ENCODE assay signal across 8 cellular contexts in the genomic region with DNA sequence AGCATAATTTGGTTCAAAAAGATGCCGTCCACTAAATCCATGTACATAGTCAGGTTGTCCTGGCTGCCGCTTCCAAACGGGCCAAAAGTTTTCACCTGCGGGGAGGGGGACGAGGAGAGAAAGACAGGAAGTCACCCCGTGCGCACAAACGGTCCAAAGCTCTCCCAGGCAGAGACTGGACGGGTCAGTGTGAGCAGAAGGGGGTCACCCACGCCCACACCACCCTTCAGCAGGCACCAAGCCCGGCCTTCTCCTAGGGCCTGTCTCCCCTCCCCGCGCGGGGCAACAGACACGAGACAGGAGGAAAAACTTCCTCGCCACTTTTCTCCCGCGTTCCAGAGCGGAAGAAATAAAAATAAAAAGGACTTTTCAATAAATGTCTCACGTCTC. TPM values are rescaled to one million over a fixed set of nuclear protein-coding genes. Genes with fewer than 3 reads are reported as not detected.
DNase-seq lines count a peak whose midpoint lies in the region; ATAC-seq, FAIRE-seq and TF ChIP-seq lines count a peak whose summit lies in the region.

No MANE protein-coding gene starts in this region.

- TF ChIP-seq CTCF in A549 (IDR thresholded peaks at IDR 0.05) (no peak), HEK293 (tag by site-specific recombination; IDR thresholded peaks at IDR 0.05) (no peak), K562 (IDR thresholded peaks at IDR 0.05 in 2 of 3, conservative IDR thresholded peaks at IDR 0.05 in 1 of 3; ENCODE audit: insufficient read depth in 2 of 3, low read depth in 1 of 3, low read length in 3 of 3) (no peak), lung (IDR thresholded peaks at IDR 0.05; ENCODE audit: control extremely low read depth, extremely low read depth) (no peak)

- H3K27ac ChIP-seq in A549 (peak overlapping the region; percentile 87 to 94; a peak in 5 of 6 replicates), HEK293 (ENCODE audit: extremely low read depth, low read depth, low read length) (peak overlapping the region; percentile 66; the same call in 1 of the 2 replicates), K562 (ENCODE audit: extremely low read depth, low read depth, low read length) (peak overlapping the region; percentile 82), lung (ENCODE audit: low read depth in 1 of 2, low read length in 1 of 2) (peak overlapping the region; percentile 15 to 79)

- 82% methylated on average over 20 of the region's 20 CpGs for WGBS in A549 (ENCODE audit: missing lambda C conversion rate)
- 5% methylated on average over 14 of the region's 20 CpGs for WGBS in K562 (ENCODE audit: insufficient coverage, low coverage, missing lambda C conversion rate)
- WGBS in lung, 2 donors = 6 to 9% methylated on average over 20 of the region's 20 CpGs

- no peak for DNase-seq in A549 (ENCODE audit: low read depth in 1 of 2, low spot score in 1 of 2)
- peak in 3 of 4 experiments; percentile 21 to 52 (median 25) for DNase-seq in K562 (ENCODE audit: extremely low read depth in 1 of 4, low spot score in 3 of 4)
- no peak for DNase-seq in lung (ENCODE audit: low spot score)
- DNase-seq in NCI-H1092 treated with DMSO at 0.1 percent for 48 hours (lab: John Stamatoyannopoulos, UW) = no peak
- no peak for DNase-seq in NCI-H2171 (lab: John Stamatoyannopoulos, UW)
- DNase-seq in C1 segment of cervical spinal cord (lab: John Stamatoyannopoulos, UW) = no peak

- BruUV-seq in K562 (replicated peaks; lab: Mats Ljungman, UMichigan) = TSS peak; percentile 59

- CTCF ChIA-PET in A549 (lab: Yijun Ruan, JAX) (interaction anchor here (2.1 to 5.6 kb wide), 3 partner anchors 29 to 92 kb away, joined by 4 to 64 read pairs (median 16); no protein-coding TSS in a partner anchor), HEK293 (lab: Yijun Ruan, JAX) (interaction anchor here (1.0 to 8.6 kb wide), 2 partner anchors 94 to 129 kb away, joined by 3 to 77 read pairs; no protein-coding TSS in a partner anchor), K562 (lab: Yijun Ruan, JAX; ENCODE audit: low intra/inter-chr PET ratio) (interaction anchor here (1.0 to 1.8 kb wide), 2 partner anchors 92 kb away, joined by 5 to 8 read pairs; no protein-coding TSS in a partner anchor)

- FAIRE-seq in A549 (lab: Jason Lieb, UNC) (no peak), K562 (lab: Jason Lieb, UNC) (peak; percentile 46)

- no peaks in the 10 kb centered on the region for H3K27me3 ChIP-seq in K562 (ENCODE audit: control insufficient read depth in 2 of 2, insufficient read depth in 2 of 2, low read length in 2 of 2)
- H3K27me3 ChIP-seq in lung (ENCODE audit: control insufficient read depth, insufficient read depth) = no peaks in the 10 kb centered on the region

- POLR2A ChIA-PET in A549 (lab: Yijun Ruan, JAX) = interaction anchor here (2.2 kb wide), 1 partner anchor 90 kb away, joined by 5 read pairs; no protein-coding TSS in a partner anchor
- POLR2A ChIA-PET in HEK293 (lab: Yijun Ruan, JAX) = interaction anchor here (0.6 to 1.0 kb wide), 2 partner anchors 37 to 201 kb away, joined by 3 to 4 read pairs; no protein-coding TSS in a partner anchor
- POLR2A ChIA-PET in K562 (lab: Yijun Ruan, JAX) = interaction anchor here (1.2 to 3.7 kb wide), 3 partner anchors 14 to 68 kb away, joined by 3 to 16 read pairs (median 4); no protein-coding TSS in a partner anchor

- H3K9ac ChIP-seq in K562 (ENCODE audit: insufficient read depth in 1 of 2, low read depth in 2 of 2, low read length in 2 of 2) = peak overlapping the region; percentile 73 to 93

- peaks cover 12% of the 10 kb centered on the region for H3K4me1 ChIP-seq in A549
- peaks cover 3% of the 10 kb centered on the region; the same call in 1 of the 2 replicates for H3K4me1 ChIP-seq in HEK293 (ENCODE audit: control insufficient read depth, insufficient read depth, low read length)
- peaks cover 18 to 27% of the 10 kb centered on the region in 2 experiments; a peak in 4 of 5 replicates for H3K4me1 ChIP-seq in K562 (replicated peaks in 1 of 2; ENCODE audit: control insufficient read depth in 2 of 2, insufficient read depth in 2 of 2, low read length in 2 of 2)
- H3K4me1 ChIP-seq in lung (ENCODE audit: control insufficient read depth in 2 of 2, insufficient read depth in 2 of 2, low read length in 2 of 2) = peaks cover 0 to 6% of the 10 kb centered on the region in 2 donors

- H4K20me1 ChIP-seq in K562 (replicated peaks; ENCODE audit: control insufficient read depth, insufficient read depth, low read length) = no peaks in the 10 kb centered on the region

- in situ Hi-C loops in K562 (cut with MboI) = no loop called here

- H3K9me3 ChIP-seq in A549 (no peaks in the 10 kb centered on the region), HEK293 (ENCODE audit: control insufficient read depth, insufficient read depth, low read depth, low read length) (no peaks in the 10 kb centered on the region), K562 (replicated peaks; ENCODE audit: control insufficient read depth, insufficient read depth, low read depth, low read length) (no peaks in the 10 kb centered on the region), lung (ENCODE audit: control insufficient read depth in 2 of 2, insufficient read depth in 1 of 2, low read length in 1 of 2) (no peaks in the 10 kb centered on the region)

- H3K36me3 ChIP-seq in HEK293 (ENCODE audit: control insufficient read depth in 2 of 2, insufficient read depth in 1 of 2, low read length in 2 of 2) (peaks cover 0 to 7% of the 10 kb centered on the region in 2 experiments; a peak in 2 of 3 replicates), K562 (ENCODE audit: control insufficient read depth, insufficient read depth, low read length) (peaks cover 33% of the 10 kb centered on the region; the same call in 2 of the 3 replicates), lung (ENCODE audit: control insufficient read depth in 2 of 2, insufficient read depth in 2 of 2, low read length in 2 of 2) (no peaks in the 10 kb centered on the region)

- TF ChIP-seq EP300 in A549 (IDR thresholded peaks at IDR 0.05) (no peak), K562 (IDR thresholded peaks at IDR 0.05; ENCODE audit: low read length) (no peak)

- H3K9me1 ChIP-seq in K562 (ENCODE audit: control insufficient read depth, insufficient read depth, low read length) = no peaks in the 10 kb centered on the region

- no peak for ATAC-seq in A549
- ATAC-seq in K562 = peak; percentile 53
- no peak for ATAC-seq in lung (ENCODE audit: insufficient read depth, low FRiP score)
- no peak for ATAC-seq in GM21381 (IDR thresholded peaks at IDR 0.05; ENCODE audit: unreplicated experiment)

- peak overlapping the region; percentile 85 for H2AFZ ChIP-seq in K562 (ENCODE audit: low read depth, low read length)

- peak overlapping the region; percentile 58 for H3K4me3 ChIP-seq in A549
- H3K4me3 ChIP-seq in HEK293 (ENCODE audit: low read depth, low read length) = peak overlapping the region; percentile 57
- H3K4me3 ChIP-seq in K562 = peak overlapping the region; percentile 76
- peak overlapping the region; percentile 48 for H3K4me3 ChIP-seq in lung

- H3K79me2 ChIP-seq in K562 (ENCODE audit: control insufficient read depth, insufficient read depth, low read length) = peaks cover 41% of the 10 kb centered on the region

- TF ChIP-seq RAD21 in A549 (conservative IDR thresholded peaks at IDR 0.05 in 1 of 2, IDR thresholded peaks at IDR 0.05 in 1 of 2) (no peak), K562 (CRISPR knock-in tag; conservative IDR thresholded peaks at IDR 0.05 in 1 of 2, IDR thresholded peaks at IDR 0.05 in 1 of 2) (no peak)

- TF ChIP-seq POLR2A in A549 (IDR thresholded peaks at IDR 0.05; ENCODE audit: low read length) (no peak), K562 (conservative IDR thresholded peaks at IDR 0.05) (no peak)

- peak overlapping the region; percentile 95 for H3K4me2 ChIP-seq in A549
- peak overlapping the region; percentile 84 for H3K4me2 ChIP-seq in K562 (ENCODE audit: insufficient read depth, low read length)

- intact Hi-C loops in K562 (cut with micrococcal nuclease) = loop anchor here (5.0 to 10.0 kb wide), 2 partner anchors 54 to 242 kb away; no protein-coding TSS in a partner anchor

TF ChIP-seq in HEK293, 187 proteins besides CTCF, POLR2A, EP300 and RAD21 (continues in another document):
- TF ChIP-seq ZNF23 (tag by site-specific recombination; IDR thresholded peaks at IDR 0.05; ENCODE audit: borderline replicate concordance) (no peak), EGR2 (tag by site-specific recombination; IDR thresholded peaks at IDR 0.05; ENCODE audit: low read depth) (peak; percentile 29; the same call in 1 of the 2 replicates), GLIS2 (tag by site-specific recombination; IDR thresholded peaks at IDR 0.05) (peak; percentile 70)

TF ChIP-seq in K562, 482 proteins besides CTCF, POLR2A, EP300 and RAD21 (continues in another document):
- no peak for TF ChIP-seq ZC3H4 (CRISPR knock-in tag; IDR thresholded peaks at IDR 0.05; ENCODE audit: borderline replicate concordance)
- 0 out of 2 replicates have a peak, but pooled peaks have one; percentile 7 for TF ChIP-seq ZBTB7A (IDR thresholded peaks at IDR 0.05; ENCODE audit: borderline replicate concordance, control insufficient read depth, low read depth, low read length)
- TF ChIP-seq CHCHD3 (CRISPR knock-in tag; IDR thresholded peaks at IDR 0.05) = no peak

RNA-seq across cellular contexts. Expression of a gene that starts 0.9 kb away (rescaled TPM):
- polyA plus RNA-seq in A549 (2011; rRNA removed) (3.7 and 3.9 TPM in 2 replicates), A549 (2017; fragmentation: RNase III; extraction: RNeasy Plus Mini Kit Qiagen cat#74134 plus additional on column Dnase treatment) (2.9 to 3.6 TPM (median 3.6 TPM) in 3 replicates), K562 (2011; rRNA removed) (7.5 and 8.2 TPM in 2 replicates), K562 (2014; fragmentation: Illumina TruSeq; extraction: Trizol) (8.4 and 9.3 TPM in 2 replicates), K562 (2014; fragmentation: Nextera tagmentation; extraction: Ambion mirVana) (under 1 TPM; 0.62 to 0.65 TPM), K562 (2014; rRNA removed) (10.7 and 11.4 TPM in 2 replicates), lung (10 to 100 TPM; 16.5 to 20.6 TPM)
- polyA plus RNA-seq in A549 (2012; cell fraction: cytosol; rRNA removed) = 5.1 and 5.8 TPM in 2 replicates
- 11.4 and 11.6 TPM in 2 replicates for polyA plus RNA-seq in A549 (2012; cell fraction: nucleus; rRNA removed)
- 8.4 and 12.5 TPM in 2 replicates for polyA minus RNA-seq in A549 (2011; rRNA and poly(A)+ RNA removed)
- 100 and 139 TPM in 2 replicates for total RNA-seq in K562 (2011; cell fraction: chromatin; rRNA removed; ENCODE audit: low replicate concordance)
- 63.0 and 67.6 TPM in 2 replicates for total RNA-seq in K562 (2011; cell fraction: nucleolus; rRNA removed)
- 63.9 and 65.4 TPM in 2 replicates for total RNA-seq in K562 (2011; cell fraction: nucleoplasm; rRNA removed)
- total RNA-seq in K562 (2014; rRNA removed) (12.4 and 13.3 TPM in 2 replicates), K562 (2014; rRNA removed; fragmentation: Illumina TruSeq; extraction: Trizol) (11.2 and 12.9 TPM in 2 replicates), K562 (2015; rRNA removed; fragmentation: Illumina TruSeq; extraction: Trizol) (11.3 and 12.2 TPM in 2 replicates), K562 (2021) (16.8 and 22.5 TPM in 2 replicates), lung (10 to 100 TPM; 43.7 to 66.0 TPM)
- polyA plus RNA-seq in K562 (2011; cell fraction: cytosol; rRNA removed) = 5.8 and 6.7 TPM in 2 replicates
- polyA plus RNA-seq in K562 (2011; cell fraction: nucleus; rRNA removed) = 23.6 and 28.3 TPM in 2 replicates
- polyA plus RNA-seq in K562 (2012) = 8.6 and 10.1 TPM in 2 replicates
- polyA minus RNA-seq in K562 (2011; rRNA and poly(A)+ RNA removed) = 20.0 and 20.9 TPM in 2 replicates
- polyA minus RNA-seq in K562 (2011; cell fraction: cytosol; rRNA and poly(A)+ RNA removed) = 7.9 and 12.8 TPM in 2 replicates
- 22.8 and 36.1 TPM in 2 replicates for polyA minus RNA-seq in K562 (2011; cell fraction: nucleus; rRNA and poly(A)+ RNA removed)

Comparison
In these comparisons a context has a peak if more than half of its experiments do, and no peak if none do; other contexts are left out.
1. DNase-seq: peak in K562 (3 of 4); none in A549 (0 of 2), lung (single experiment), NCI-H1092 treated with DMSO at 0.1 percent for 48 hours (single experiment), NCI-H2171 (single experiment) and C1 segment of cervical spinal cord (0 of 14).
2. Peak in every context shown above with its lines, with median percentiles within 50 percentile points of each other: H3K27ac ChIP-seq and H3K4me3 ChIP-seq.